6 cellular contexts compared by ENCODE assay signal in genomic region chr2:219551863-219552381, GRCh38.
A peak's percentile ranks its signal among the peaks of the same experiment; 100 is the strongest.
DNase-seq lines count a peak whose midpoint lies in the region; ATAC-seq and TF ChIP-seq lines count a peak whose summit lies in the region.

No MANE protein-coding gene starts in this region.

- peak overlapping the region; percentile 75 for H3K4me2 ChIP-seq in MM.1S (ENCODE audit: low read depth, low read length)

- H3K27me3 Mint-ChIP-seq in stimulated activated naive CD8-positive, alpha-beta T cell treated with anti-CD3 and anti-CD28 coated beads, Interleukin-15, Interleukin-2, amounts not matched to agents 100 ng/mL and 50 ng/mL, for 24 hours = peaks cover 36% of the 10 kb centered on the region

- H3K36me3 ChIP-seq in MM.1S (replicated peaks; ENCODE audit: insufficient read depth, low read length) = no peaks in the 10 kb centered on the region

- H3K27ac ChIP-seq in MM.1S (ENCODE audit: low read length) = no peak overlapping the region

- no peaks in the 10 kb centered on the region for H4K20me1 ChIP-seq in MM.1S (ENCODE audit: insufficient read depth, low read length)

- no peaks in the 10 kb centered on the region for H3K36me3 Mint-ChIP-seq in stimulated activated naive CD8-positive, alpha-beta T cell treated with anti-CD3 and anti-CD28 coated beads, Interleukin-15, Interleukin-2, amounts not matched to agents 100 ng/mL and 50 ng/mL, for 24 hours (ENCODE audit: low read depth)

- no peaks in the 10 kb centered on the region for H3K9me3 ChIP-seq in MM.1S (replicated peaks; ENCODE audit: insufficient read depth, low read length)

- no peak for TF ChIP-seq CTCF in MM.1S (IDR thresholded peaks at IDR 0.05; ENCODE audit: low read length)
- TF ChIP-seq CTCF in fibroblast of mammary gland (conservative IDR thresholded peaks at IDR 0.05; ENCODE audit: control insufficient read depth, insufficient read depth, low read depth, low read length) = no peak

- H3K4me3 Mint-ChIP-seq in stimulated activated naive CD8-positive, alpha-beta T cell treated with anti-CD3 and anti-CD28 coated beads, Interleukin-15, Interleukin-2, amounts not matched to agents 100 ng/mL and 50 ng/mL, for 24 hours = peak overlapping the region; percentile 53

- peaks cover 6% of the 10 kb centered on the region for H3K4me1 Mint-ChIP-seq in stimulated activated naive CD8-positive, alpha-beta T cell treated with anti-CD3 and anti-CD28 coated beads, Interleukin-15, Interleukin-2, amounts not matched to agents 100 ng/mL and 50 ng/mL, for 24 hours (ENCODE audit: low read depth)

- no peaks in the 10 kb centered on the region for H3K79me2 ChIP-seq in MM.1S (ENCODE audit: low read length)

- no peaks in the 10 kb centered on the region for H3F3A ChIP-seq in MM.1S (ENCODE audit: insufficient read depth, low read length)

- no peaks in the 10 kb centered on the region for H3K9me2 ChIP-seq in MM.1S (replicated peaks; ENCODE audit: insufficient read depth, low read length)

- H2AFZ ChIP-seq in MM.1S (ENCODE audit: low read length) = peak overlapping the region; percentile 58

- peaks cover 35% of the 10 kb centered on the region for H3K27me3 ChIP-seq in MM.1S (replicated peaks; ENCODE audit: insufficient read depth, low read length)

- ATAC-seq in GM21515 (IDR thresholded peaks at IDR 0.05; ENCODE audit: unreplicated experiment) = peak; percentile 18
- no peak for ATAC-seq in GM21528 (IDR thresholded peaks at IDR 0.05; ENCODE audit: low FRiP score, unreplicated experiment)

- H3K4me1 ChIP-seq in MM.1S (ENCODE audit: low read length) = no peaks in the 10 kb centered on the region

- no peaks in the 10 kb centered on the region for H3K9me3 Mint-ChIP-seq in stimulated activated naive CD8-positive, alpha-beta T cell treated with anti-CD3 and anti-CD28 coated beads, Interleukin-15, Interleukin-2, amounts not matched to agents 100 ng/mL and 50 ng/mL, for 24 hours

- peak overlapping the region; percentile 21 for H3K27ac Mint-ChIP-seq in stimulated activated naive CD8-positive, alpha-beta T cell treated with anti-CD3 and anti-CD28 coated beads, Interleukin-15, Interleukin-2, amounts not matched to agents 100 ng/mL and 50 ng/mL, for 24 hours

- DNase-seq in MM.1S (no peak), fibroblast of mammary gland (ENCODE audit: low read depth) (no peak), pons (ENCODE audit: low spot score) (no peak)

- peak overlapping the region; percentile 60 for H3K4me3 ChIP-seq in MM.1S (ENCODE audit: low read length)
- peak overlapping the region; percentile 55 for H3K4me3 ChIP-seq in fibroblast of mammary gland (ENCODE audit: control insufficient read depth, low read depth, low read length)

- H3K9ac ChIP-seq in MM.1S (ENCODE audit: low read length) = no peak overlapping the region
